ENCODE assay signal across 24 cellular contexts in genomic region chr7:67602246-67602645, GRCh38.
"Had no signal": no experiment of that assay in that cellular context is flagged by ENCODE, and none has a peak within 500 bp of the region (broad histone marks: within the 10 kb centered on the region; RNA-seq: fewer than 3 reads in every experiment).

No MANE protein-coding gene starts in this region.

- H3K9me3 ChIP-seq: psoas muscle, testis, thyroid gland, upper lobe of right lung had no signal

- H2AFZ ChIP-seq: hepatocyte, parathyroid adenoma had no signal

- ATAC-seq: natural killer cell; psoas muscle; sciatic nerve; stimulated activated naive B cell treated with anti-CD40 and anti-IgM and Interleukin-4, amounts not matched to agents 10 μg/mL and 1 μg/mL and 100 μg/mL, for 72 hours; stimulated activated naive CD8-positive, alpha-beta T cell treated with anti-CD3 and anti-CD28 coated beads, Interleukin-15, Interleukin-2, amounts not matched to agents 100 U/mL and 50 U/mL, for 24 hours; upper lobe of right lung had no signal

- H3K4me3 ChIP-seq: hepatocyte, left ventricle myocardium inferior, lung, psoas muscle, skin epidermis, stomach, testis, thyroid gland, upper lobe of right lung had no signal

- H3K36me3 ChIP-seq: left ventricle myocardium inferior, stomach, thyroid gland, upper lobe of right lung had no signal

- H3K27me3 ChIP-seq: hepatocyte, stomach, testis, thyroid gland, upper lobe of right lung had no signal

- H3K4me2 ChIP-seq: hepatocyte had no signal

- DNase-seq: islet precursor cell; left ventricle myocardium inferior; mesendoderm; naive B cell; natural killer cell; nucleus accumbens; psoas muscle; stimulated activated CD4-positive, alpha-beta T cell treated with anti-CD3 and anti-CD28 coated beads, Interleukin-12 subunit alpha, Interleukin-12 subunit beta, amount 100 ng/mL, for 4 hours; stimulated activated CD4-positive, alpha-beta T cell treated with anti-CD3 and anti-CD28 coated beads, Interleukin-15, amount 100 ng/mL, for 24 hours; stimulated activated CD4-positive, alpha-beta T cell treated with anti-CD3 and anti-CD28 coated beads, Interleukin-2, amount 100 ng/mL, for 24 hours; stimulated activated CD4-positive, alpha-beta T cell treated with anti-CD3 and anti-CD28 coated beads, Interleukin-4, amount 100 ng/mL, for 1 hour; stimulated activated naive B cell treated with anti-CD40 and anti-IgM and Interleukin-4, amounts not matched to agents 10 μg/mL and 1 μg/mL and 100 μg/mL, for 72 hours; stimulated activated naive CD8-positive, alpha-beta T cell treated with anti-CD3 and anti-CD28 coated beads, Interleukin-15, Interleukin-2, amounts not matched to agents 100 U/mL and 50 U/mL, for 24 hours; stomach; testis; thyroid gland; trophoblast cell; upper lobe of right lung had no signal

- H3K79me2 ChIP-seq: hepatocyte, parathyroid adenoma had no signal

- H3K27ac ChIP-seq: hepatocyte, left ventricle myocardium inferior, parathyroid adenoma, psoas muscle, skin epidermis, stomach, testis, thyroid gland, upper lobe of right lung had no signal

- H3K9ac ChIP-seq: parathyroid adenoma had no signal

- H3K4me1 ChIP-seq: left ventricle myocardium inferior, parathyroid adenoma, psoas muscle, stomach, testis, thyroid gland, upper lobe of right lung had no signal

- FAIRE-seq: urothelium cell line had no signal
